22 cellular contexts compared by ENCODE assay signal in genomic region chr2:219515874-219516629, GRCh38. TPM values are rescaled to one million over a fixed set of nuclear protein-coding genes. Genes with fewer than 3 reads are reported as not detected.
"Had no signal": no experiment of that assay in that cellular context is flagged by ENCODE, and none has a peak within 500 bp of the region (broad histone marks: within the 10 kb centered on the region; RNA-seq: fewer than 3 reads in every experiment).

No MANE protein-coding gene starts in this region.

- DNase-seq: activated CD4-positive, alpha-beta T cell treated with anti-CD3 and anti-CD28 coated beads, Interleukin-2, amount 10 ng/mL, durations not matched to agents 24 days and 14 days; activated CD4-positive, CD25-positive, alpha-beta regulatory T cell; activated CD8-positive, alpha-beta memory T cell treated with anti-CD3 and anti-CD28 coated beads for 24 hours; activated naive CD4-positive, alpha-beta T cell; activated naive CD8-positive, alpha-beta T cell treated with anti-CD3 and anti-CD28 coated beads, Interleukin-2, amount 50 U/mL, for 24 hours; aorta; dermis blood vessel endothelial cell; effector memory CD8-positive, alpha-beta T cell; heart right ventricle; lower lobe of right lung; ovary; spleen; stomach; T-helper 17 cell had no signal

- H3K4me3 Mint-ChIP-seq: activated CD4-positive, alpha-beta T cell treated with anti-CD3 and anti-CD28 coated beads, Interleukin-2, amount 10 ng/mL, durations not matched to agents 24 days and 14 days; activated naive CD8-positive, alpha-beta T cell treated with anti-CD3 and anti-CD28 coated beads, Interleukin-2, amount 50 U/mL, for 24 hours; effector memory CD8-positive, alpha-beta T cell; T-helper 17 cell had no signal

- FAIRE-seq: bronchial epithelial cell, frontal cortex, TTC549 had no signal

- H3K4me3 ChIP-seq: heart right ventricle, lower lobe of right lung, ovary, spleen, stomach, thoracic aorta had no signal

- H3K27ac ChIP-seq: epithelial cell of prostate, heart right ventricle, lower lobe of right lung, ovary, spleen, stomach, thoracic aorta had no signal

- H3K4me1 ChIP-seq: lower lobe of right lung had no signal

- H3K36me3 ChIP-seq: heart right ventricle, lower lobe of right lung, ovary, spleen, stomach, thoracic aorta had no signal

- H3K27me3 ChIP-seq: ovary had no signal

- ATAC-seq: activated naive CD8-positive, alpha-beta T cell treated with anti-CD3 and anti-CD28 coated beads, Interleukin-2, amount 50 U/mL, for 24 hours; effector memory CD8-positive, alpha-beta T cell; heart right ventricle; lower lobe of right lung; sciatic nerve; T-helper 17 cell had no signal

- H3K27ac Mint-ChIP-seq: activated CD4-positive, alpha-beta T cell treated with anti-CD3 and anti-CD28 coated beads, Interleukin-2, amount 10 ng/mL, durations not matched to agents 24 days and 14 days; activated naive CD8-positive, alpha-beta T cell treated with anti-CD3 and anti-CD28 coated beads, Interleukin-2, amount 50 U/mL, for 24 hours; effector memory CD8-positive, alpha-beta T cell; T-helper 17 cell had no signal

- H3K9me3 ChIP-seq: heart right ventricle, lower lobe of right lung, ovary, spleen, stomach, thoracic aorta had no signal

- H3K9me3 Mint-ChIP-seq: activated CD4-positive, alpha-beta T cell treated with anti-CD3 and anti-CD28 coated beads, Interleukin-2, amount 10 ng/mL, durations not matched to agents 24 days and 14 days; activated naive CD8-positive, alpha-beta T cell treated with anti-CD3 and anti-CD28 coated beads, Interleukin-2, amount 50 U/mL, for 24 hours; effector memory CD8-positive, alpha-beta T cell had no signal

RNA-seq across cellular contexts. Expression of gene ASIC4, which starts 1.8 kb away (rescaled TPM):
- total RNA-seq: activated CD4-positive, alpha-beta T cell treated with anti-CD3 and anti-CD28 coated beads, Interleukin-2, amount 10 ng/mL, durations not matched to agents 24 days and 14 days; dermis blood vessel endothelial cell; pulmonary artery endothelial cell had no signal
- polyA plus RNA-seq: fibroblast of lung, heart right ventricle, stomach had no signal

RNA-seq across cellular contexts. Expression of gene TMEM198, which starts 27.8 kb away (rescaled TPM):
- total RNA-seq: pulmonary artery endothelial cell had no signal
